In the genomic region with DNA sequence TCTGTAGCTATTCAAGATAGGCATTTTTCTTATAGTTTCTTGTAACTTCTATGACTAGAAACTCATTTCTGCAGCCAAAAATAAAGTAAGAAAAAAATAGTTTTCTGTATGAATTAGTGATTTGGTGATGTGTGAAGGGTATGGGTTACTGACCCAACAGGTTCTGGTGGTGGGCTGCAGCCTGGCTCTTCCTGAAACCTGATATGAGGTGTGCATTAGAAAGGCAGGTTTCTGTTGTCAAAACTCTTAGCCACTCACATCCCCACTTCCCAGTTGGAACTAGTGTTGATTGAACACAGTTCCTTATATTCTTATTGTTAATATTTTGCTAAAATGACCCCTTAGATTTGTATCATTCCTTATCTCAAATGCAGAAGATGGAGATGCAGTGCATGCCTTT, we compare ENCODE assay signal across 3 cellular contexts.
TF ChIP-seq lines count a peak whose summit lies in the region.

No MANE protein-coding gene starts in this region.

TF ChIP-seq in GM23338, 12 proteins besides CTCF, POLR2A, EP300 and RAD21 (continues in another document):
- TF ChIP-seq ZNF114 (CRISPR knock-in tag; IDR thresholded peaks at IDR 0.05) (no peak), ZNF462 (CRISPR knock-in tag; IDR thresholded peaks at IDR 0.05) (no peak), CREB1 (CRISPR knock-in tag; IDR thresholded peaks at IDR 0.05; ENCODE audit: low read depth) (no peak), JUNB (IDR thresholded peaks at IDR 0.05; ENCODE audit: unreplicated experiment) (no peak)

TF ChIP-seq in WTC11, 78 proteins besides CTCF, POLR2A, EP300 and RAD21:
- no peak for TF ChIP-seq ZNF512 (CRISPR knock-in tag; IDR thresholded peaks at IDR 0.05; ENCODE audit: borderline replicate concordance)
- TF ChIP-seq, protein P1, sequence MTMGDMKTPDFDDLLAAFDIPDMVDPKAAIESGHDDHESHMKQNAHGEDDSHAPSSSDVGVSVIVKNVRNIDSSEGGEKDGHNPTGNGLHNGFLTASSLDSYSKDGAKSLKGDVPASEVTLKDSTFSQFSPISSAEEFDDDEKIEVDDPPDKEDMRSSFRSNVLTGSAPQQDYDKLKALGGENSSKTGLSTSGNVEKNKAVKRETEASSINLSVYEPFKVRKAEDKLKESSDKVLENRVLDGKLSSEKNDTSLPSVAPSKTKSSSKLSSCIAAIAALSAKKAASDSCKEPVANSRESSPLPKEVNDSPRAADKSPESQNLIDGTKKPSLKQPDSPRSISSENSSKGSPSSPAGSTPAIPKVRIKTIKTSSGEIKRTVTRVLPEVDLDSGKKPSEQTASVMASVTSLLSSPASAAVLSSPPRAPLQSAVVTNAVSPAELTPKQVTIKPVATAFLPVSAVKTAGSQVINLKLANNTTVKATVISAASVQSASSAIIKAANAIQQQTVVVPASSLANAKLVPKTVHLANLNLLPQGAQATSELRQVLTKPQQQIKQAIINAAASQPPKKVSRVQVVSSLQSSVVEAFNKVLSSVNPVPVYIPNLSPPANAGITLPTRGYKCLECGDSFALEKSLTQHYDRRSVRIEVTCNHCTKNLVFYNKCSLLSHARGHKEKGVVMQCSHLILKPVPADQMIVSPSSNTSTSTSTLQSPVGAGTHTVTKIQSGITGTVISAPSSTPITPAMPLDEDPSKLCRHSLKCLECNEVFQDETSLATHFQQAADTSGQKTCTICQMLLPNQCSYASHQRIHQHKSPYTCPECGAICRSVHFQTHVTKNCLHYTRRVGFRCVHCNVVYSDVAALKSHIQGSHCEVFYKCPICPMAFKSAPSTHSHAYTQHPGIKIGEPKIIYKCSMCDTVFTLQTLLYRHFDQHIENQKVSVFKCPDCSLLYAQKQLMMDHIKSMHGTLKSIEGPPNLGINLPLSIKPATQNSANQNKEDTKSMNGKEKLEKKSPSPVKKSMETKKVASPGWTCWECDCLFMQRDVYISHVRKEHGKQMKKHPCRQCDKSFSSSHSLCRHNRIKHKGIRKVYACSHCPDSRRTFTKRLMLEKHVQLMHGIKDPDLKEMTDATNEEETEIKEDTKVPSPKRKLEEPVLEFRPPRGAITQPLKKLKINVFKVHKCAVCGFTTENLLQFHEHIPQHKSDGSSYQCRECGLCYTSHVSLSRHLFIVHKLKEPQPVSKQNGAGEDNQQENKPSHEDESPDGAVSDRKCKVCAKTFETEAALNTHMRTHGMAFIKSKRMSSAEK (CRISPR knock-in tag; IDR thresholded peaks at IDR 0.05; ENCODE audit: borderline replicate concordance), result no peak
- no peak for TF ChIP-seq SMAD4 (CRISPR knock-in tag; IDR thresholded peaks at IDR 0.05)
- no peak for TF ChIP-seq GTF2I (CRISPR knock-in tag; conservative IDR thresholded peaks at IDR 0.05)
- TF ChIP-seq GABPB1 (CRISPR knock-in tag; IDR thresholded peaks at IDR 0.05), result no peak
- TF ChIP-seq, protein P2, sequence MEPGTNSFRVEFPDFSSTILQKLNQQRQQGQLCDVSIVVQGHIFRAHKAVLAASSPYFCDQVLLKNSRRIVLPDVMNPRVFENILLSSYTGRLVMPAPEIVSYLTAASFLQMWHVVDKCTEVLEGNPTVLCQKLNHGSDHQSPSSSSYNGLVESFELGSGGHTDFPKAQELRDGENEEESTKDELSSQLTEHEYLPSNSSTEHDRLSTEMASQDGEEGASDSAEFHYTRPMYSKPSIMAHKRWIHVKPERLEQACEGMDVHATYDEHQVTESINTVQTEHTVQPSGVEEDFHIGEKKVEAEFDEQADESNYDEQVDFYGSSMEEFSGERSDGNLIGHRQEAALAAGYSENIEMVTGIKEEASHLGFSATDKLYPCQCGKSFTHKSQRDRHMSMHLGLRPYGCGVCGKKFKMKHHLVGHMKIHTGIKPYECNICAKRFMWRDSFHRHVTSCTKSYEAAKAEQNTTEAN (CRISPR knock-in tag; IDR thresholded peaks at IDR 0.05), result no peak
- no peak for TF ChIP-seq ATF2 (CRISPR knock-in tag; IDR thresholded peaks at IDR 0.05; ENCODE audit: borderline replicate concordance, low read depth)
- TF ChIP-seq RELA (CRISPR knock-in tag; IDR thresholded peaks at IDR 0.05; ENCODE audit: borderline replicate concordance), result no peak
- TF ChIP-seq, protein P3, sequence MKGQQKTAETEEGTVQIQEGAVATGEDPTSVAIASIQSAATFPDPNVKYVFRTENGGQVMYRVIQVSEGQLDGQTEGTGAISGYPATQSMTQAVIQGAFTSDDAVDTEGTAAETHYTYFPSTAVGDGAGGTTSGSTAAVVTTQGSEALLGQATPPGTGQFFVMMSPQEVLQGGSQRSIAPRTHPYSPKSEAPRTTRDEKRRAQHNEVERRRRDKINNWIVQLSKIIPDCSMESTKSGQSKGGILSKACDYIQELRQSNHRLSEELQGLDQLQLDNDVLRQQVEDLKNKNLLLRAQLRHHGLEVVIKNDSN (CRISPR knock-in tag; IDR thresholded peaks at IDR 0.05), result no peak
- no peak for TF ChIP-seq SMAD3 (CRISPR knock-in tag; IDR thresholded peaks at IDR 0.05; ENCODE audit: borderline replicate concordance)
- TF ChIP-seq, protein P4, sequence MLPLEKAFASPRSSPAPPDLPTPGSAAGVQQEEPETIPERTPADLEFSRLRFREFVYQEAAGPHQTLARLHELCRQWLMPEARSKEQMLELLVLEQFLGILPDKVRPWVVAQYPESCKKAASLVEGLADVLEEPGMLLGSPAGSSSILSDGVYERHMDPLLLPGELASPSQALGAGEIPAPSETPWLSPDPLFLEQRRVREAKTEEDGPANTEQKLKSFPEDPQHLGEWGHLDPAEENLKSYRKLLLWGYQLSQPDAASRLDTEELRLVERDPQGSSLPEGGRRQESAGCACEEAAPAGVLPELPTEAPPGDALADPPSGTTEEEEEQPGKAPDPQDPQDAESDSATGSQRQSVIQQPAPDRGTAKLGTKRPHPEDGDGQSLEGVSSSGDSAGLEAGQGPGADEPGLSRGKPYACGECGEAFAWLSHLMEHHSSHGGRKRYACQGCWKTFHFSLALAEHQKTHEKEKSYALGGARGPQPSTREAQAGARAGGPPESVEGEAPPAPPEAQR (CRISPR knock-in tag; IDR thresholded peaks at IDR 0.05), result no peak
- TF ChIP-seq NR1H2 (CRISPR knock-in tag; IDR thresholded peaks at IDR 0.05), result no peak
- no peak for TF ChIP-seq EMX1 (CRISPR knock-in tag; IDR thresholded peaks at IDR 0.05)
- TF ChIP-seq ZNF416 (CRISPR knock-in tag; IDR thresholded peaks at IDR 0.05), result no peak

TF ChIP-seq in H1, 55 proteins besides CTCF, POLR2A, EP300 and RAD21:
- TF ChIP-seq ASH2L (IDR thresholded peaks at IDR 0.05; ENCODE audit: low read length), result peak; percentile 31
- no peak for TF ChIP-seq KDM4A (IDR thresholded peaks at IDR 0.05; ENCODE audit: low read depth, low read length, severe bottlenecking)
